In genomic region chr10:4704034-4704545, GRCh38 we compare ENCODE assay signal across 11 cellular contexts.
A peak's percentile ranks its signal among the peaks of the same experiment; 100 is the strongest.
DNase-seq lines count a peak whose midpoint lies in the region; ATAC-seq, FAIRE-seq and TF ChIP-seq lines count a peak whose summit lies in the region.
"Had no signal": no experiment of that assay in that cellular context is flagged by ENCODE, and none has a peak within 500 bp of the region (broad histone marks: within the 10 kb centered on the region; RNA-seq: fewer than 3 reads in every experiment).

No MANE protein-coding gene starts in this region.

- no peak for ATAC-seq in HG02610 (IDR thresholded peaks at IDR 0.05; ENCODE audit: unreplicated experiment)
- no peak for ATAC-seq in HG03159 (IDR thresholded peaks at IDR 0.05; ENCODE audit: unreplicated experiment)
- ATAC-seq: natural killer cell had no signal

- TF ChIP-seq CTCF in keratinocyte (optimal IDR thresholded peaks at IDR 0.05 in 1 of 3, IDR thresholded peaks at IDR 0.05 in 1 of 3, conservative IDR thresholded peaks at IDR 0.05 in 1 of 3; ENCODE audit: extremely low read depth in 1 of 3, insufficient read depth in 2 of 3, low read length in 3 of 3) = no peak

- H3K27ac Mint-ChIP-seq in activated naive CD8-positive, alpha-beta T cell treated with anti-CD3 and anti-CD28 coated beads for 36 hours = no peak overlapping the region
- H3K27ac Mint-ChIP-seq: natural killer cell had no signal

- H4K20me1 ChIP-seq in keratinocyte (ENCODE audit: control insufficient read depth, extremely low read depth, insufficient read depth, low read length) = no peaks in the 10 kb centered on the region

- dilution Hi-C loops in keratinocyte (cut with MboI; ENCODE audit: extremely low pct_ligation_motif_present, low sequenced_read_pairs) = no loop called here

- H3K4me3 Mint-ChIP-seq in activated naive CD8-positive, alpha-beta T cell treated with anti-CD3 and anti-CD28 coated beads for 36 hours = no peak overlapping the region
- H3K4me3 Mint-ChIP-seq: brain, natural killer cell had no signal

- no peaks in the 10 kb centered on the region for H3K9me1 ChIP-seq in keratinocyte (ENCODE audit: control insufficient read depth, extremely low read depth, insufficient read depth, low read length)

- no peaks in the 10 kb centered on the region for H3K79me2 ChIP-seq in keratinocyte (ENCODE audit: control insufficient read depth, insufficient read depth, low read length)

- H3K9me3 Mint-ChIP-seq in activated naive CD8-positive, alpha-beta T cell treated with anti-CD3 and anti-CD28 coated beads for 36 hours = no peaks in the 10 kb centered on the region
- H3K9me3 Mint-ChIP-seq: natural killer cell had no signal

- H3K36me3 Mint-ChIP-seq in activated naive CD8-positive, alpha-beta T cell treated with anti-CD3 and anti-CD28 coated beads for 36 hours = no peaks in the 10 kb centered on the region
- H3K36me3 Mint-ChIP-seq: brain, natural killer cell had no signal

- H3K4me1 Mint-ChIP-seq in activated naive CD8-positive, alpha-beta T cell treated with anti-CD3 and anti-CD28 coated beads for 36 hours = no peaks in the 10 kb centered on the region

- H2AFZ ChIP-seq in keratinocyte (ENCODE audit: control insufficient read depth, low read length) = no peak overlapping the region

- no peaks in the 10 kb centered on the region for H3K36me3 ChIP-seq in keratinocyte (ENCODE audit: control insufficient read depth in 2 of 2, extremely low read depth in 1 of 2, insufficient read depth in 2 of 2, low read length in 2 of 2)

- peak overlapping the region; percentile 72 for H3K27ac ChIP-seq in keratinocyte (ENCODE audit: control insufficient read depth, insufficient read depth, low read length)

- H3K9ac ChIP-seq in keratinocyte (ENCODE audit: control insufficient read depth, extremely low read depth, insufficient read depth, low read length) = peak overlapping the region; percentile 19

- no peaks in the 10 kb centered on the region for H3K27me3 ChIP-seq in keratinocyte (ENCODE audit: control insufficient read depth, extremely low read depth, insufficient read depth, low read length)

- DNase-seq in A172 (ENCODE audit: low spot score) (peak; percentile 99), HS-5 (ENCODE audit: low read depth) (peak; percentile 79), amniotic stem cell (lab: John Stamatoyannopoulos, UW) (peak; percentile 69), keratinocyte (ENCODE audit: low read depth, low spot score) (peak; percentile 83), mesenteric fat pad (ENCODE audit: low spot score) (no peak)
- DNase-seq in activated naive CD8-positive, alpha-beta T cell treated with anti-CD3 and anti-CD28 coated beads for 36 hours = no peak
- DNase-seq: natural killer cell; stimulated activated naive CD4-positive, alpha-beta T cell had no signal

- no peak overlapping the region for H3K4me3 ChIP-seq in keratinocyte (ENCODE audit: control insufficient read depth in 2 of 3, extremely low read depth in 1 of 3, insufficient read depth in 2 of 3, low read depth in 1 of 3, low read length in 3 of 3)

- peak overlapping the region; percentile 53 for H3K4me2 ChIP-seq in keratinocyte (ENCODE audit: control insufficient read depth, extremely low read depth, insufficient read depth, low read depth, low read length)

- H3K9me3 ChIP-seq in keratinocyte (ENCODE audit: control insufficient read depth, low read depth, low read length) = no peaks in the 10 kb centered on the region

- H3K4me1 ChIP-seq in keratinocyte (ENCODE audit: control insufficient read depth, extremely low read depth, insufficient read depth, low read length) = peaks cover 15% of the 10 kb centered on the region

- peak; percentile 100 for FAIRE-seq in keratinocyte (lab: Jason Lieb, UNC)

- H3K27me3 Mint-ChIP-seq in activated naive CD8-positive, alpha-beta T cell treated with anti-CD3 and anti-CD28 coated beads for 36 hours = peaks cover 21% of the 10 kb centered on the region
- H3K27me3 Mint-ChIP-seq: brain had no signal

Comparison
In these comparisons a context has a peak if more than half of its experiments do, and no peak if none do; other contexts are left out.
1. DNase-seq: peak in A172 (single experiment), HS-5 (single experiment), amniotic stem cell (single experiment) and keratinocyte (single experiment); none in activated naive CD8-positive, alpha-beta T cell treated with anti-CD3 and anti-CD28 coated beads for 36 hours (single experiment) and mesenteric fat pad (single experiment).